In genomic region chr20:5567644-5568043, GRCh38 we compare ENCODE assay signal across 13 cellular contexts. TPM values are rescaled to one million over a fixed set of nuclear protein-coding genes. Genes with fewer than 3 reads are reported as not detected.
DNase-seq lines count a peak whose midpoint lies in the region; ATAC-seq and TF ChIP-seq lines count a peak whose summit lies in the region.
"Had no signal": no experiment of that assay in that cellular context is flagged by ENCODE, and none has a peak within 500 bp of the region (broad histone marks: within the 10 kb centered on the region; RNA-seq: fewer than 3 reads in every experiment).

No MANE protein-coding gene starts in this region.

- no peak overlapping the region for H3K4me2 ChIP-seq in GM23338

- no peak for TF ChIP-seq CTCF in GM23338 (conservative IDR thresholded peaks at IDR 0.05; ENCODE audit: low read depth in 2 of 2)

- peak; percentile 13 for DNase-seq in activated CD4-positive, alpha-beta T cell treated with anti-CD3 and anti-CD28 coated beads, Interleukin-2, amount 10 ng/mL, durations not matched to agents 7 days and 5 days
- no peak for DNase-seq in activated CD4-positive, alpha-beta T cell treated with anti-CD3 and anti-CD28 coated beads for 4 hours
- DNase-seq in activated naive CD8-positive, alpha-beta T cell treated with anti-CD3 and anti-CD28 coated beads, Interleukin-2, amount 10 ng/mL, durations not matched to agents 7 days and 5 days, result no peak
- DNase-seq in activated naive CD8-positive, alpha-beta T cell treated with anti-CD3 and anti-CD28 coated beads, Interleukin-2, amount 50 U/mL, for 24 hours, result no peak
- DNase-seq in left colon (no peak), GM23338 (ENCODE audit: low spot score) (no peak), 8988T (no peak)
- DNase-seq: ACHN, C1 segment of cervical spinal cord had no signal

- peak overlapping the region; percentile 71 for H3K27ac Mint-ChIP-seq in activated CD4-positive, alpha-beta T cell treated with anti-CD3 and anti-CD28 coated beads, Interleukin-2, amount 10 ng/mL, durations not matched to agents 7 days and 5 days
- H3K27ac Mint-ChIP-seq in activated naive CD8-positive, alpha-beta T cell treated with anti-CD3 and anti-CD28 coated beads, Interleukin-2, amount 10 ng/mL, durations not matched to agents 7 days and 5 days, result no peak overlapping the region
- no peak overlapping the region for H3K27ac Mint-ChIP-seq in activated naive CD8-positive, alpha-beta T cell treated with anti-CD3 and anti-CD28 coated beads, Interleukin-2, amount 50 U/mL, for 24 hours
- H3K27ac Mint-ChIP-seq in GM23338, result no peak overlapping the region
- H3K27ac Mint-ChIP-seq: B cell had no signal

- H3K27me3 Mint-ChIP-seq in activated CD4-positive, alpha-beta T cell treated with anti-CD3 and anti-CD28 coated beads, Interleukin-2, amount 10 ng/mL, durations not matched to agents 7 days and 5 days, result no peaks in the 10 kb centered on the region
- no peaks in the 10 kb centered on the region for H3K27me3 Mint-ChIP-seq in activated naive CD8-positive, alpha-beta T cell treated with anti-CD3 and anti-CD28 coated beads, Interleukin-2, amount 10 ng/mL, durations not matched to agents 7 days and 5 days
- no peaks in the 10 kb centered on the region for H3K27me3 Mint-ChIP-seq in activated naive CD8-positive, alpha-beta T cell treated with anti-CD3 and anti-CD28 coated beads, Interleukin-2, amount 50 U/mL, for 24 hours
- H3K27me3 Mint-ChIP-seq in GM23338 (ENCODE audit: insufficient read depth, low read depth, poor library complexity), result peaks cover 2% of the 10 kb centered on the region
- H3K27me3 Mint-ChIP-seq: B cell had no signal

- POLR2A ChIA-PET in activated CD4-positive, alpha-beta T cell treated with anti-CD3 and anti-CD28 coated beads, Interleukin-2, amount 10 ng/mL, durations not matched to agents 7 days and 5 days (lab: Charles Lee), result interaction anchor here (0.6 to 0.7 kb wide), 3 partner anchors 60 to 465 kb away, joined by 3 to 4 read pairs (median 3); no protein-coding TSS in a partner anchor
- POLR2A ChIA-PET in activated naive CD8-positive, alpha-beta T cell treated with anti-CD3 and anti-CD28 coated beads, Interleukin-2, amount 10 ng/mL, durations not matched to agents 7 days and 5 days (lab: Charles Lee), result interaction anchor here (1.0 kb wide), 1 partner anchor 38 kb away, joined by 3 read pairs; no protein-coding TSS in a partner anchor

- H3K4me1 ChIP-seq in GM23338 (ENCODE audit: insufficient read depth), result no peaks in the 10 kb centered on the region; the same call in 1 of the 2 replicates

- no peak overlapping the region for H2AFZ ChIP-seq in GM23338

- peaks cover 40% of the 10 kb centered on the region for H3K36me3 Mint-ChIP-seq in activated CD4-positive, alpha-beta T cell treated with anti-CD3 and anti-CD28 coated beads, Interleukin-2, amount 10 ng/mL, durations not matched to agents 7 days and 5 days (ENCODE audit: low read depth)
- peaks cover 17% of the 10 kb centered on the region for H3K36me3 Mint-ChIP-seq in activated naive CD8-positive, alpha-beta T cell treated with anti-CD3 and anti-CD28 coated beads, Interleukin-2, amount 10 ng/mL, durations not matched to agents 7 days and 5 days
- peaks cover 42% of the 10 kb centered on the region for H3K36me3 Mint-ChIP-seq in activated naive CD8-positive, alpha-beta T cell treated with anti-CD3 and anti-CD28 coated beads, Interleukin-2, amount 50 U/mL, for 24 hours (ENCODE audit: low read depth)
- peaks cover 20% of the 10 kb centered on the region; the same call in 2 of the 3 replicates for H3K36me3 Mint-ChIP-seq in GM23338 (ENCODE audit: low read depth)

- no peaks in the 10 kb centered on the region for H3K27me3 ChIP-seq in GM23338 (ENCODE audit: insufficient read depth)

- CTCF ChIA-PET in activated CD4-positive, alpha-beta T cell treated with anti-CD3 and anti-CD28 coated beads, Interleukin-2, amount 10 ng/mL, durations not matched to agents 7 days and 5 days (lab: Charles Lee), result interaction anchor here (1.0 to 1.2 kb wide), 4 partner anchors 10 to 220 kb away, joined by 4 to 5 read pairs (median 4); no protein-coding TSS in a partner anchor

- H3K27ac ChIP-seq in GM23338 (ENCODE audit: low read depth), result no peak overlapping the region
- H3K27ac ChIP-seq: HL-60 had no signal

- H3K9me2 ChIP-seq in GM23338 (ENCODE audit: insufficient read depth), result no peaks in the 10 kb centered on the region

- peak; percentile 67 for ATAC-seq in activated naive CD8-positive, alpha-beta T cell treated with anti-CD3 and anti-CD28 coated beads, Interleukin-2, amount 10 ng/mL, durations not matched to agents 7 days and 5 days (ENCODE audit: low read depth)
- no peak for ATAC-seq in activated naive CD8-positive, alpha-beta T cell treated with anti-CD3 and anti-CD28 coated beads, Interleukin-2, amount 50 U/mL, for 24 hours
- ATAC-seq in left colon (peak; percentile 54), GM23338 (no peak)
- ATAC-seq: GM12878, HCT116 had no signal

- no peaks in the 10 kb centered on the region for H3K79me2 ChIP-seq in GM23338 (replicated peaks; ENCODE audit: insufficient read depth)

- intact Hi-C loops in left colon (cut with DNase I, micrococcal nuclease), result loop anchor here in 1 of 2 donors (5.0 kb wide), 1 partner anchor 215 kb away; no protein-coding TSS in a partner anchor

- peaks cover 7% of the 10 kb centered on the region; the same call in 1 of the 2 replicates for H3K36me3 ChIP-seq in GM23338 (ENCODE audit: insufficient read depth)

- H3K9me3 Mint-ChIP-seq in activated CD4-positive, alpha-beta T cell treated with anti-CD3 and anti-CD28 coated beads, Interleukin-2, amount 10 ng/mL, durations not matched to agents 7 days and 5 days, result no peaks in the 10 kb centered on the region
- no peaks in the 10 kb centered on the region for H3K9me3 Mint-ChIP-seq in activated naive CD8-positive, alpha-beta T cell treated with anti-CD3 and anti-CD28 coated beads, Interleukin-2, amount 10 ng/mL, durations not matched to agents 7 days and 5 days
- H3K9me3 Mint-ChIP-seq in activated naive CD8-positive, alpha-beta T cell treated with anti-CD3 and anti-CD28 coated beads, Interleukin-2, amount 50 U/mL, for 24 hours, result no peaks in the 10 kb centered on the region
- H3K9me3 Mint-ChIP-seq in GM23338, result no peaks in the 10 kb centered on the region

- no peaks in the 10 kb centered on the region for H3F3A ChIP-seq in GM23338 (replicated peaks; ENCODE audit: low read depth)

- H3K4me3 ChIP-seq in GM23338, result no peak overlapping the region
- H3K4me3 ChIP-seq: GM12878 had no signal

- H3K4me3 Mint-ChIP-seq in activated CD4-positive, alpha-beta T cell treated with anti-CD3 and anti-CD28 coated beads, Interleukin-2, amount 10 ng/mL, durations not matched to agents 7 days and 5 days, result no peak overlapping the region
- no peak overlapping the region for H3K4me3 Mint-ChIP-seq in activated naive CD8-positive, alpha-beta T cell treated with anti-CD3 and anti-CD28 coated beads, Interleukin-2, amount 10 ng/mL, durations not matched to agents 7 days and 5 days
- no peak overlapping the region for H3K4me3 Mint-ChIP-seq in activated naive CD8-positive, alpha-beta T cell treated with anti-CD3 and anti-CD28 coated beads, Interleukin-2, amount 50 U/mL, for 24 hours
- no peak overlapping the region for H3K4me3 Mint-ChIP-seq in GM23338
- H3K4me3 Mint-ChIP-seq: B cell had no signal

- H3K4me1 Mint-ChIP-seq in activated CD4-positive, alpha-beta T cell treated with anti-CD3 and anti-CD28 coated beads, Interleukin-2, amount 10 ng/mL, durations not matched to agents 7 days and 5 days, result peaks cover 35% of the 10 kb centered on the region
- peaks cover 11% of the 10 kb centered on the region for H3K4me1 Mint-ChIP-seq in activated naive CD8-positive, alpha-beta T cell treated with anti-CD3 and anti-CD28 coated beads, Interleukin-2, amount 10 ng/mL, durations not matched to agents 7 days and 5 days
- H3K4me1 Mint-ChIP-seq in activated naive CD8-positive, alpha-beta T cell treated with anti-CD3 and anti-CD28 coated beads, Interleukin-2, amount 50 U/mL, for 24 hours, result peaks cover 6% of the 10 kb centered on the region
- peaks cover 11% of the 10 kb centered on the region for H3K4me1 Mint-ChIP-seq in GM23338

- H4K20me1 ChIP-seq in GM23338 (replicated peaks; ENCODE audit: insufficient read depth), result no peaks in the 10 kb centered on the region; the same call in 1 of the 2 replicates

RNA-seq across cellular contexts. Expression of gene GPCPD1, which starts 43.2 kb away (rescaled TPM):
- total RNA-seq in activated CD4-positive, alpha-beta T cell treated with anti-CD3 and anti-CD28 coated beads, Interleukin-2, amount 10 ng/mL, durations not matched to agents 7 days and 5 days, result 10 to 100 TPM; 26.1 to 33.0 TPM
- 10 to 100 TPM; 47.9 to 51.7 TPM for total RNA-seq in activated naive CD8-positive, alpha-beta T cell treated with anti-CD3 and anti-CD28 coated beads, Interleukin-2, amount 10 ng/mL, durations not matched to agents 7 days and 5 days
- 10 to 100 TPM; 23.6 to 26.0 TPM for total RNA-seq in left colon
- 5.7 and 7.3 TPM in 2 replicates for total RNA-seq in GM23338 (2014; rRNA removed; shearing (Covaris generic))
- polyA plus RNA-seq in GM23338 (2016; fragmentation: Nextera tagmentation; extraction: Ambion mirVana), result 2.9 and 4.1 TPM in 2 replicates

Comparison
In these comparisons a context has a peak if more than half of its experiments do, and no peak if none do; other contexts are left out.
1. ATAC-seq: peak in activated naive CD8-positive, alpha-beta T cell treated with anti-CD3 and anti-CD28 coated beads, Interleukin-2, amount 10 ng/mL, durations not matched to agents 7 days and 5 days (single experiment) and left colon (single experiment); none in activated naive CD8-positive, alpha-beta T cell treated with anti-CD3 and anti-CD28 coated beads, Interleukin-2, amount 50 U/mL, for 24 hours (single experiment) and GM23338 (single experiment).